Comparison of ENCODE assay signal across 22 cellular contexts in genomic region chr5:2919310-2920018, GRCh38.
A peak's percentile ranks its signal among the peaks of the same experiment; 100 is the strongest.
DNase-seq lines count a peak whose midpoint lies in the region; TF ChIP-seq lines count a peak whose summit lies in the region.
"Had no signal": no experiment of that assay in that cellular context is flagged by ENCODE, and none has a peak within 500 bp of the region (broad histone marks: within the 10 kb centered on the region; RNA-seq: fewer than 3 reads in every experiment).

No MANE protein-coding gene starts in this region.

- no peak overlapping the region for H3K4me3 Mint-ChIP-seq in osteocyte (ENCODE audit: unreplicated experiment)

- no peak overlapping the region for H3K27ac Mint-ChIP-seq in osteocyte (ENCODE audit: unreplicated experiment)

- peaks cover 45% of the 10 kb centered on the region for H3K9me3 Mint-ChIP-seq in osteocyte (ENCODE audit: unreplicated experiment)

- H3K27me3 Mint-ChIP-seq in osteocyte (ENCODE audit: unreplicated experiment): no peaks in the 10 kb centered on the region

- no peaks in the 10 kb centered on the region for H3K4me1 Mint-ChIP-seq in osteocyte (ENCODE audit: unreplicated experiment)

- no peak for TF ChIP-seq CTCF in osteocyte (IDR thresholded peaks at IDR 0.05)

- DNase-seq in activated effector memory CD4-positive, alpha-beta T cell treated with anti-CD3 and anti-CD28 coated beads, Interleukin-2, amount 50 U/mL, for 16 hours: peak; percentile 42
- no peak for DNase-seq in activated effector memory CD4-positive, alpha-beta T cell treated with Interleukin-2 at 50 U/mL for 16 hours
- DNase-seq in iPS-NIHi7 (ENCODE audit: extremely low spot score): peak; percentile 4
- DNase-seq in osteocyte (ENCODE audit: extremely low spot score, unreplicated experiment): peak; percentile 79
- no peak for DNase-seq in NCI-H2171 (lab: John Stamatoyannopoulos, UW)
- no peak for DNase-seq in NCI-H1417 (lab: John Stamatoyannopoulos, UW)
- DNase-seq in cortex of kidney (lab: John Stamatoyannopoulos, UW): no peak
- DNase-seq: 8988T; ACHN; Calu3; DMS79 treated with DMSO at 0.1 percent for 48 hours; GF-D8; Karpas-422; NCI-H1092; NCI-H1436 treated with DMSO at 0.1 percent for 48 hours; NCI-H1930; NCI-H446 treated with DMSO at 0.1 percent for 48 hours; NCI-H526; NCI-H82; NK-92 treated with Interleukin-12 subunit alpha and Interleukin-12 subunit beta, amount 100 ng/mL, for 24 hours; PC-3; Right ventricle myocardium superior had no signal

- H3K36me3 Mint-ChIP-seq in osteocyte (ENCODE audit: unreplicated experiment): no peaks in the 10 kb centered on the region

Comparison
In these comparisons a context has a peak if more than half of its experiments do, and no peak if none do; other contexts are left out.
1. DNase-seq: peak in activated effector memory CD4-positive, alpha-beta T cell treated with anti-CD3 and anti-CD28 coated beads, Interleukin-2, amount 50 U/mL, for 16 hours (single experiment), iPS-NIHi7 (single experiment) and osteocyte (single experiment); none in activated effector memory CD4-positive, alpha-beta T cell treated with Interleukin-2 at 50 U/mL for 16 hours (single experiment), NCI-H2171 (single experiment), NCI-H1417 (0 of 3) and cortex of kidney (single experiment).